ENCODE assay signal across 10 cellular contexts in the genomic region with DNA sequence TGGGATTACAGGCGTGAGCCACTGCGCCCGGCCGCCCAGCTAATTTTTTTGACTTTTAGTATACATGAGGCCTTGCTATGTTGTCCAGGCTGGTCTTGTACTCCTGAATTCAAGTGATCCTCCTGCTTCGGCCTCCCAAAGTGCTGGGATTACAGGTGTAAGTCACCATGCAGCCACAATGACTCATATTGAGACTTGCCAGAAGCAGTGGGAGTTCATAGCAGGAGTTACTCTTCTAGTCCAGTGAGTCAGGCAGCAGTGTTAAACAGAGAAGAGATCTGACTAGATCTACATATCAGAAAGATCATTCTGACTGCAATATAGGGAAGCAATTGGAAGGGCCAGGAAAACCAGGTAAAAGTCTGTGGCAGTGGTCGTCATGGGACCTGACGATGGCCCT. TPM values are rescaled to one million over a fixed set of nuclear protein-coding genes. Genes with fewer than 3 reads are reported as not detected.
DNase-seq lines count a peak whose midpoint lies in the region; ATAC-seq and FAIRE-seq lines count a peak whose summit lies in the region.
"Had no signal": no experiment of that assay in that cellular context is flagged by ENCODE, and none has a peak within 500 bp of the region (broad histone marks: within the 10 kb centered on the region; RNA-seq: fewer than 3 reads in every experiment).

No MANE protein-coding gene starts in this region.

- H3K36me3 Mint-ChIP-seq in activated T-cell treated with anti-CD3 and anti-CD28 coated beads, Interleukin-2, amount 50 U/mL, for 72 hours (ENCODE audit: insufficient read depth in 2 of 2), result peaks cover 3% of the 10 kb centered on the region in 2 donors

- peaks cover 28% of the 10 kb centered on the region for H3K4me1 Mint-ChIP-seq in activated T-cell treated with anti-CD3 and anti-CD28 coated beads, Interleukin-2, amount 50 U/mL, for 72 hours (ENCODE audit: low read depth)

- ATAC-seq in activated T-cell treated with anti-CD3 and anti-CD28 coated beads, Interleukin-2, amount 50 U/mL, for 72 hours (replicated peaks in 1 of 2), result peak; percentile 84 to 94
- ATAC-seq in GM18502 (IDR thresholded peaks at IDR 0.05; ENCODE audit: poor library complexity, unreplicated experiment) (no peak), GM18858 (IDR thresholded peaks at IDR 0.05; ENCODE audit: unreplicated experiment) (no peak)
- ATAC-seq: gastroesophageal sphincter had no signal

- peak; percentile 76 for DNase-seq in EL
- peak; percentile 52 for DNase-seq in HTR-8/SVneo (ENCODE audit: insufficient read length, low spot score)
- DNase-seq in activated T-cell treated with anti-CD3 and anti-CD28 coated beads, Interleukin-2, amount 50 U/mL, for 72 hours, result peak; percentile 39 to 52
- DNase-seq in glomerular visceral epithelial cell (ENCODE audit: extremely low spot score), result peak; percentile 65
- DNase-seq in retina, result no peak
- DNase-seq in DMS 273 treated with DMSO at 0.1 percent for 48 hours (lab: John Stamatoyannopoulos, UW), result no peak
- DNase-seq: NCI-H2227 treated with DMSO at 0.1 percent for 48 hours had no signal

- FAIRE-seq in HTR-8/SVneo (lab: Jason Lieb, UNC), result no peak

- H3K27me3 Mint-ChIP-seq in activated T-cell treated with anti-CD3 and anti-CD28 coated beads, Interleukin-2, amount 50 U/mL, for 72 hours (ENCODE audit: low read depth), result no peaks in the 10 kb centered on the region

- H3K4me3 Mint-ChIP-seq in activated T-cell treated with anti-CD3 and anti-CD28 coated beads, Interleukin-2, amount 50 U/mL, for 72 hours, result no peak overlapping the region

- no peak overlapping the region for H3K27ac Mint-ChIP-seq in activated T-cell treated with anti-CD3 and anti-CD28 coated beads, Interleukin-2, amount 50 U/mL, for 72 hours

- no peaks in the 10 kb centered on the region for H3K9me3 Mint-ChIP-seq in activated T-cell treated with anti-CD3 and anti-CD28 coated beads, Interleukin-2, amount 50 U/mL, for 72 hours

RNA-seq across cellular contexts. Expression of gene FLACC1, which starts 1.5 kb away (rescaled TPM):
- total RNA-seq in activated T-cell treated with anti-CD3 and anti-CD28 coated beads, Interleukin-2, amount 50 U/mL, for 72 hours, result 1 to 10 TPM; 3.3 to 3.7 TPM

Comparison
In these comparisons a context has a peak if more than half of its experiments do, and no peak if none do; other contexts are left out.
1. DNase-seq: peak in EL (single experiment), HTR-8/SVneo (single experiment), activated T-cell treated with anti-CD3 and anti-CD28 coated beads, Interleukin-2, amount 50 U/mL, for 72 hours (2 of 2) and glomerular visceral epithelial cell (single experiment); none in retina (single experiment) and DMS 273 treated with DMSO at 0.1 percent for 48 hours (single experiment).
2. ATAC-seq: peak in activated T-cell treated with anti-CD3 and anti-CD28 coated beads, Interleukin-2, amount 50 U/mL, for 72 hours (2 of 2); none in GM18502 (single experiment) and GM18858 (single experiment).